Comparison of ENCODE assay signal across 7 cellular contexts in genomic region chr1:213050745-213051126, GRCh38. TPM values are rescaled to one million over a fixed set of nuclear protein-coding genes. Genes with fewer than 3 reads are reported as not detected.
DNase-seq lines count a peak whose midpoint lies in the region; ATAC-seq lines count a peak whose summit lies in the region.

No MANE protein-coding gene starts in this region.

- no peak for DNase-seq in activated CD8-positive, alpha-beta T cell treated with anti-CD3 and anti-CD28 coated beads, Interleukin-2, amount 10 ng/mL, durations not matched to agents 7 days and 5 days
- no peak for DNase-seq in SKM-1 treated with dmso at 0.1 percent for 144 hours (lab: John Stamatoyannopoulos, UW; ENCODE audit: unreplicated experiment)
- no peak for DNase-seq in SIG-M5 treated with dmso at 0.1 percent for 504 hours (lab: John Stamatoyannopoulos, UW; ENCODE audit: unreplicated experiment)

- peak overlapping the region; percentile 98 for H3K4me3 Mint-ChIP-seq in activated CD8-positive, alpha-beta T cell treated with anti-CD3 and anti-CD28 coated beads, Interleukin-2, amount 10 ng/mL, durations not matched to agents 7 days and 5 days
- peak overlapping the region; percentile 95 for H3K4me3 Mint-ChIP-seq in stimulated activated naive CD8-positive, alpha-beta T cell treated with anti-CD3 and anti-CD28 coated beads, Interleukin-15, Interleukin-2, amounts not matched to agents 100 ng/mL and 50 ng/mL, for 24 hours

- peaks cover 22% of the 10 kb centered on the region for H3K36me3 Mint-ChIP-seq in activated CD8-positive, alpha-beta T cell treated with anti-CD3 and anti-CD28 coated beads, Interleukin-2, amount 10 ng/mL, durations not matched to agents 7 days and 5 days (ENCODE audit: low read depth)
- peaks cover 13% of the 10 kb centered on the region for H3K36me3 Mint-ChIP-seq in stimulated activated naive CD8-positive, alpha-beta T cell treated with anti-CD3 and anti-CD28 coated beads, Interleukin-15, Interleukin-2, amounts not matched to agents 100 ng/mL and 50 ng/mL, for 24 hours (ENCODE audit: low read depth)

- H3K4me1 Mint-ChIP-seq in activated CD8-positive, alpha-beta T cell treated with anti-CD3 and anti-CD28 coated beads, Interleukin-2, amount 10 ng/mL, durations not matched to agents 7 days and 5 days (ENCODE audit: low read depth): peaks cover 26% of the 10 kb centered on the region
- peaks cover 32% of the 10 kb centered on the region for H3K4me1 Mint-ChIP-seq in stimulated activated naive CD8-positive, alpha-beta T cell treated with anti-CD3 and anti-CD28 coated beads, Interleukin-15, Interleukin-2, amounts not matched to agents 100 ng/mL and 50 ng/mL, for 24 hours (ENCODE audit: low read depth)

- H3K27me3 Mint-ChIP-seq in activated CD8-positive, alpha-beta T cell treated with anti-CD3 and anti-CD28 coated beads, Interleukin-2, amount 10 ng/mL, durations not matched to agents 7 days and 5 days (ENCODE audit: low read depth): peaks cover 3% of the 10 kb centered on the region
- peaks cover 21% of the 10 kb centered on the region for H3K27me3 Mint-ChIP-seq in stimulated activated naive CD8-positive, alpha-beta T cell treated with anti-CD3 and anti-CD28 coated beads, Interleukin-15, Interleukin-2, amounts not matched to agents 100 ng/mL and 50 ng/mL, for 24 hours

- peak; percentile 42 for ATAC-seq in GM18907 (IDR thresholded peaks at IDR 0.05; ENCODE audit: unreplicated experiment)
- ATAC-seq in HG02981 (IDR thresholded peaks at IDR 0.05; ENCODE audit: unreplicated experiment): peak; percentile 12
- ATAC-seq in activated CD8-positive, alpha-beta T cell treated with anti-CD3 and anti-CD28 coated beads, Interleukin-2, amount 10 ng/mL, durations not matched to agents 7 days and 5 days: peak; percentile 54

- H3K27ac Mint-ChIP-seq in activated CD8-positive, alpha-beta T cell treated with anti-CD3 and anti-CD28 coated beads, Interleukin-2, amount 10 ng/mL, durations not matched to agents 7 days and 5 days: peak overlapping the region; percentile 87
- peak overlapping the region; percentile 95 for H3K27ac Mint-ChIP-seq in stimulated activated naive CD8-positive, alpha-beta T cell treated with anti-CD3 and anti-CD28 coated beads, Interleukin-15, Interleukin-2, amounts not matched to agents 100 ng/mL and 50 ng/mL, for 24 hours

- H3K9me3 Mint-ChIP-seq in activated CD8-positive, alpha-beta T cell treated with anti-CD3 and anti-CD28 coated beads, Interleukin-2, amount 10 ng/mL, durations not matched to agents 7 days and 5 days (ENCODE audit: insufficient read depth): peaks cover 8% of the 10 kb centered on the region
- H3K9me3 Mint-ChIP-seq in stimulated activated naive CD8-positive, alpha-beta T cell treated with anti-CD3 and anti-CD28 coated beads, Interleukin-15, Interleukin-2, amounts not matched to agents 100 ng/mL and 50 ng/mL, for 24 hours: peaks cover 9% of the 10 kb centered on the region

- POLR2A ChIA-PET in activated CD8-positive, alpha-beta T cell treated with anti-CD3 and anti-CD28 coated beads, Interleukin-2, amount 10 ng/mL, durations not matched to agents 7 days and 5 days (lab: Charles Lee): interaction anchor here (0.7 to 1.3 kb wide), 3 partner anchors 12 to 56 kb away, joined by 3 to 4 read pairs (median 3); no protein-coding TSS in a partner anchor

- CTCF ChIA-PET in activated CD8-positive, alpha-beta T cell treated with anti-CD3 and anti-CD28 coated beads, Interleukin-2, amount 10 ng/mL, durations not matched to agents 7 days and 5 days (lab: Charles Lee): interaction anchor here (0.9 to 1.9 kb wide), 7 partner anchors 9 to 60 kb away, joined by 3 to 6 read pairs (median 3); no protein-coding TSS in a partner anchor

- H3K4me3 ChIP-seq in iPS-11a (ENCODE audit: low read depth, low read length): peak overlapping the region; percentile 88

RNA-seq across cellular contexts. Expression of gene RPS6KC1, which starts 0.3 kb away (rescaled TPM):
- 10 to 100 TPM; 11.8 to 12.5 TPM for total RNA-seq in activated CD8-positive, alpha-beta T cell treated with anti-CD3 and anti-CD28 coated beads, Interleukin-2, amount 10 ng/mL, durations not matched to agents 7 days and 5 days

RNA-seq across cellular contexts. Expression of gene ANGEL2, which starts 35.1 kb away (rescaled TPM):
- total RNA-seq in activated CD8-positive, alpha-beta T cell treated with anti-CD3 and anti-CD28 coated beads, Interleukin-2, amount 10 ng/mL, durations not matched to agents 7 days and 5 days: 10 to 100 TPM; 39.6 to 41.5 TPM
